25 cellular contexts compared by ENCODE assay signal in genomic region chr9:112863781-112864180, GRCh38. TPM values are rescaled to one million over a fixed set of nuclear protein-coding genes. Genes with fewer than 3 reads are reported as not detected.
A peak's percentile ranks its signal among the peaks of the same experiment; 100 is the strongest.
DNase-seq lines count a peak whose midpoint lies in the region; ATAC-seq and TF ChIP-seq lines count a peak whose summit lies in the region.
"Had no signal": no experiment of that assay in that cellular context is flagged by ENCODE, and none has a peak within 500 bp of the region (broad histone marks: within the 10 kb centered on the region; RNA-seq: fewer than 3 reads in every experiment).

No MANE protein-coding gene starts in this region.

- peak overlapping the region; percentile 68 for H3K4me3 ChIP-seq in OCI-LY3 (ENCODE audit: low read length)
- peak overlapping the region in 1 of 8 donors; percentile 1 for H3K4me3 ChIP-seq in spleen
- H3K4me3 ChIP-seq: A549, neural progenitor cell, thyroid gland had no signal

- intact Hi-C loops in activated CD8-positive, alpha-beta T cell treated with anti-CD3 and anti-CD28 coated beads for 36 hours (cut with micrococcal nuclease): no loop called here
- intact Hi-C loops in spleen (cut with DNase I; ENCODE audit: low total_unique reads): no loop called here

- peak overlapping the region; percentile 62 for H3K27ac Mint-ChIP-seq in activated CD8-positive, alpha-beta T cell treated with anti-CD3 and anti-CD28 coated beads for 36 hours
- H3K27ac Mint-ChIP-seq in activated CD8-positive, alpha-beta T cell treated with anti-CD3 and anti-CD28 coated beads, Interleukin-2, amount 10 ng/mL, durations not matched to agents 7 days and 5 days: no peak overlapping the region
- H3K27ac Mint-ChIP-seq: CD4-positive, CD25-positive, alpha-beta regulatory T cell; mesothelial cell of epicardium; neural progenitor cell; T-helper 2 cell treated with Interferon-gamma antibody and Interleukin-4, amounts not matched to agents 5 μg/mL and 100 μg/mL, for 36 hours had no signal

- H3K4me1 Mint-ChIP-seq in activated CD8-positive, alpha-beta T cell treated with anti-CD3 and anti-CD28 coated beads for 36 hours (ENCODE audit: low read depth): peaks cover 22% of the 10 kb centered on the region
- peaks cover 14% of the 10 kb centered on the region for H3K4me1 Mint-ChIP-seq in activated CD8-positive, alpha-beta T cell treated with anti-CD3 and anti-CD28 coated beads, Interleukin-2, amount 10 ng/mL, durations not matched to agents 7 days and 5 days (ENCODE audit: low read depth)

- peak; percentile 10 for DNase-seq in activated CD8-positive, alpha-beta T cell treated with anti-CD3 and anti-CD28 coated beads for 36 hours
- DNase-seq in activated CD8-positive, alpha-beta T cell treated with anti-CD3 and anti-CD28 coated beads, Interleukin-2, amount 10 ng/mL, durations not matched to agents 7 days and 5 days: no peak
- DNase-seq in GM13977 (ENCODE audit: low spot score) (peak; percentile 56), spleen (no peak), cerebellar nuclear complex (lab: John Stamatoyannopoulos, UW) (no peak)
- DNase-seq: activated CD4-positive, CD25-positive, alpha-beta regulatory T cell treated with anti-CD3 and anti-CD28 coated beads, Interleukin-2, amount 50 U/mL, for 72 hours; activated CD8-positive, alpha-beta memory T cell treated with anti-CD3 and anti-CD28 coated beads, Interleukin-2, amount 50 U/mL, for 48 hours; CD4-positive, CD25-positive, alpha-beta regulatory T cell; DMS153; H9; hypothalamus; NCI-H1105; NCI-H69; thyroid gland had no signal

- H3K9me3 Mint-ChIP-seq in activated CD8-positive, alpha-beta T cell treated with anti-CD3 and anti-CD28 coated beads for 36 hours: no peaks in the 10 kb centered on the region
- H3K9me3 Mint-ChIP-seq in activated CD8-positive, alpha-beta T cell treated with anti-CD3 and anti-CD28 coated beads, Interleukin-2, amount 10 ng/mL, durations not matched to agents 7 days and 5 days (ENCODE audit: insufficient read depth): no peaks in the 10 kb centered on the region
- H3K9me3 Mint-ChIP-seq: CD4-positive, CD25-positive, alpha-beta regulatory T cell; mesothelial cell of epicardium; T-helper 2 cell treated with Interferon-gamma antibody and Interleukin-4, amounts not matched to agents 5 μg/mL and 100 μg/mL, for 36 hours had no signal

- H3K4me3 Mint-ChIP-seq in activated CD8-positive, alpha-beta T cell treated with anti-CD3 and anti-CD28 coated beads for 36 hours: no peak overlapping the region
- H3K4me3 Mint-ChIP-seq in activated CD8-positive, alpha-beta T cell treated with anti-CD3 and anti-CD28 coated beads, Interleukin-2, amount 10 ng/mL, durations not matched to agents 7 days and 5 days: no peak overlapping the region
- H3K4me3 Mint-ChIP-seq: CD4-positive, CD25-positive, alpha-beta regulatory T cell; H9; mesothelial cell of epicardium; neural progenitor cell; T-helper 2 cell treated with Interferon-gamma antibody and Interleukin-4, amounts not matched to agents 5 μg/mL and 100 μg/mL, for 36 hours had no signal

- in situ Hi-C loops in GM13977 (cut with MboI; ENCODE audit: low pct_unique_long_range_greater_than_20kb, low sequenced_read_pairs, unreplicated experiment): no loop called here

- peak overlapping the region; percentile 96 for H3K27ac ChIP-seq in OCI-LY3 (ENCODE audit: low read length)
- H3K27ac ChIP-seq in spleen: peak overlapping the region in 7 of 8 donors; percentile 0 to 85 (median 55)
- H3K27ac ChIP-seq: A549, neural progenitor cell, thyroid gland had no signal

- H2AFZ ChIP-seq in OCI-LY3 (ENCODE audit: low read depth, low read length): no peak overlapping the region
- H2AFZ ChIP-seq: neural progenitor cell had no signal

- CTCF ChIA-PET in activated CD8-positive, alpha-beta T cell treated with anti-CD3 and anti-CD28 coated beads for 36 hours (lab: Charles Lee): interaction anchor here (0.6 to 2.3 kb wide), 4 partner anchors 18 to 242 kb away, joined by 3 to 10 read pairs (median 4); no protein-coding TSS in a partner anchor
- CTCF ChIA-PET in activated CD8-positive, alpha-beta T cell treated with anti-CD3 and anti-CD28 coated beads, Interleukin-2, amount 10 ng/mL, durations not matched to agents 7 days and 5 days (lab: Charles Lee): interaction anchor here (0.6 to 1.4 kb wide), 2 partner anchors 39 to 1588 kb away, joined by 3 to 4 read pairs; no protein-coding TSS in a partner anchor

- H3K4me1 ChIP-seq in OCI-LY3 (ENCODE audit: low read length) (peaks cover 86% of the 10 kb centered on the region), spleen (peaks cover 11 to 80% (median 44%) of the 10 kb centered on the region in 6 donors)
- H3K4me1 ChIP-seq: A549, thyroid gland had no signal

- H3K27me3 ChIP-seq in OCI-LY3 (ENCODE audit: low read depth, low read length): 0 out of 2 replicates have a peak, but pooled peaks cover 7% of the 10 kb centered on the region
- no peaks in the 10 kb centered on the region for H3K27me3 ChIP-seq in spleen (replicated peaks in 1 of 7)
- H3K27me3 ChIP-seq: neural progenitor cell, thyroid gland had no signal

- H4K20me1 ChIP-seq in OCI-LY3 (ENCODE audit: insufficient read depth, low read length): peaks cover 2% of the 10 kb centered on the region; the same call in 1 of the 2 replicates

- no peaks in the 10 kb centered on the region for H3K27me3 Mint-ChIP-seq in activated CD8-positive, alpha-beta T cell treated with anti-CD3 and anti-CD28 coated beads for 36 hours
- H3K27me3 Mint-ChIP-seq in activated CD8-positive, alpha-beta T cell treated with anti-CD3 and anti-CD28 coated beads, Interleukin-2, amount 10 ng/mL, durations not matched to agents 7 days and 5 days (ENCODE audit: low read depth): no peaks in the 10 kb centered on the region
- H3K27me3 Mint-ChIP-seq: CD4-positive, CD25-positive, alpha-beta regulatory T cell had no signal

- WGBS in spleen, 5 donors: 50 to 58% (median 56%) methylated on average over 2 of the region's 2 CpGs

- peaks cover 6% of the 10 kb centered on the region for H3K36me3 Mint-ChIP-seq in activated CD8-positive, alpha-beta T cell treated with anti-CD3 and anti-CD28 coated beads for 36 hours (ENCODE audit: low read depth)
- H3K36me3 Mint-ChIP-seq in activated CD8-positive, alpha-beta T cell treated with anti-CD3 and anti-CD28 coated beads, Interleukin-2, amount 10 ng/mL, durations not matched to agents 7 days and 5 days (ENCODE audit: low read depth): no peaks in the 10 kb centered on the region

- H3K4me2 ChIP-seq in OCI-LY3 (ENCODE audit: low read length): peak overlapping the region; percentile 96
- H3K4me2 ChIP-seq: A549, neural progenitor cell had no signal

- POLR2A ChIA-PET in activated CD8-positive, alpha-beta T cell treated with anti-CD3 and anti-CD28 coated beads for 36 hours (lab: Charles Lee): no interaction called here
- POLR2A ChIA-PET in activated CD8-positive, alpha-beta T cell treated with anti-CD3 and anti-CD28 coated beads, Interleukin-2, amount 10 ng/mL, durations not matched to agents 7 days and 5 days (lab: Charles Lee): no interaction called here

- no peaks in the 10 kb centered on the region for H3K79me2 ChIP-seq in OCI-LY3 (ENCODE audit: low read length)

- no peak for TF ChIP-seq CTCF in activated CD8-positive, alpha-beta T cell treated with anti-CD3 and anti-CD28 coated beads for 36 hours (IDR thresholded peaks at IDR 0.05)
- TF ChIP-seq CTCF in GM13977 (IDR thresholded peaks at IDR 0.05; ENCODE audit: extremely low read depth, insufficient read depth, missing control alignments): no peak
- no peak for TF ChIP-seq CTCF in OCI-LY3 (IDR thresholded peaks at IDR 0.05; ENCODE audit: low read depth, low read length)
- no peak for TF ChIP-seq CTCF in spleen (IDR thresholded peaks at IDR 0.05 in 8 of 11, conservative IDR thresholded peaks at IDR 0.05 in 3 of 11)

- no peak for TF ChIP-seq POLR2A in spleen (IDR thresholded peaks at IDR 0.05)

- no peaks in the 10 kb centered on the region for H3K9me3 ChIP-seq in OCI-LY3 (ENCODE audit: insufficient read depth, low read length)
- H3K9me3 ChIP-seq in spleen: no peaks in the 10 kb centered on the region
- H3K9me3 ChIP-seq: A549, thyroid gland had no signal

- H3K9ac ChIP-seq in OCI-LY3 (ENCODE audit: low read length): peak overlapping the region; percentile 64; the same call in 1 of the 2 replicates
- H3K9ac ChIP-seq: neural progenitor cell had no signal

- peak; percentile 66 for ATAC-seq in activated CD8-positive, alpha-beta T cell treated with anti-CD3 and anti-CD28 coated beads for 36 hours
- ATAC-seq in activated CD8-positive, alpha-beta T cell treated with anti-CD3 and anti-CD28 coated beads, Interleukin-2, amount 10 ng/mL, durations not matched to agents 7 days and 5 days: no peak
- ATAC-seq in GM19023 (IDR thresholded peaks at IDR 0.05; ENCODE audit: unreplicated experiment): no peak
- ATAC-seq in GM21723 (IDR thresholded peaks at IDR 0.05; ENCODE audit: unreplicated experiment): no peak
- ATAC-seq: A549 had no signal

- H3K36me3 ChIP-seq in OCI-LY3 (replicated peaks; ENCODE audit: low read depth, low read length) (peaks cover 3% of the 10 kb centered on the region), spleen (peaks cover 0 to 26% (median 5%) of the 10 kb centered on the region in 6 donors)
- H3K36me3 ChIP-seq: neural progenitor cell, thyroid gland had no signal

RNA-seq across cellular contexts. Expression of gene SLC46A2, which starts 26.9 kb away (rescaled TPM):
- not detected for total RNA-seq in activated CD8-positive, alpha-beta T cell treated with anti-CD3 and anti-CD28 coated beads for 36 hours
- total RNA-seq in activated CD8-positive, alpha-beta T cell treated with anti-CD3 and anti-CD28 coated beads, Interleukin-2, amount 10 ng/mL, durations not matched to agents 7 days and 5 days: not detected
- total RNA-seq in spleen: 1 to 10 TPM in 5 of 7 donors, under 1 TPM in 2; 0.51 to 5.8 (median 1.1) TPM
- under 1 TPM; 0.20 to 0.59 (median 0.35) TPM for polyA plus RNA-seq in spleen
- total RNA-seq: CD4-positive, CD25-positive, alpha-beta regulatory T cell; endothelial cell of umbilical vein; fibroblast of villous mesenchyme; H9; mesothelial cell of epicardium; SK-MEL-5 had no signal
- polyA plus RNA-seq: A549, endothelial cell of umbilical vein, keratinocyte had no signal

Comparison
In these comparisons a context has a peak if more than half of its experiments do, and no peak if none do; other contexts are left out.
1. DNase-seq: peak in activated CD8-positive, alpha-beta T cell treated with anti-CD3 and anti-CD28 coated beads for 36 hours (single experiment) and GM13977 (single experiment); none in activated CD8-positive, alpha-beta T cell treated with anti-CD3 and anti-CD28 coated beads, Interleukin-2, amount 10 ng/mL, durations not matched to agents 7 days and 5 days (single experiment), spleen (single experiment) and cerebellar nuclear complex (0 of 2).